ENCODE assay signal across 8 cellular contexts in genomic region chr13:66994498-66995365, GRCh38.
DNase-seq lines count a peak whose midpoint lies in the region; ATAC-seq and TF ChIP-seq lines count a peak whose summit lies in the region.

No MANE protein-coding gene starts in this region.

- H3K9me3 ChIP-seq in Panc1 (ENCODE audit: control insufficient read depth, insufficient read depth, low read depth, low read length) (no peaks in the 10 kb centered on the region), sigmoid colon (no peaks in the 10 kb centered on the region)

- H3K4me3 Mint-ChIP-seq in activated T-helper 2 cell treated with anti-CD3 and anti-CD28 coated beads, Interferon-gamma antibody, Interleukin-2, Interleukin-4, amounts not matched to agents 10 μg/mL and 5 μg/mL and 100 μg/mL, durations not matched to agents 14 hours and 24 hours and 36 hours (ENCODE audit: low read depth) = no peak overlapping the region

- no peak for TF ChIP-seq EP300 in sigmoid colon (IDR thresholded peaks at IDR 0.05)

- H3K27ac ChIP-seq in Panc1 (ENCODE audit: low read length) (no peak overlapping the region; the same call in 1 of the 2 replicates), sigmoid colon (peak overlapping the region in 1 of 4 donors; percentile 54)

- no peaks in the 10 kb centered on the region for H3K36me3 Mint-ChIP-seq in activated T-helper 2 cell treated with anti-CD3 and anti-CD28 coated beads, Interferon-gamma antibody, Interleukin-2, Interleukin-4, amounts not matched to agents 10 μg/mL and 5 μg/mL and 100 μg/mL, durations not matched to agents 14 hours and 24 hours and 36 hours (ENCODE audit: low read depth)

- POLR2A ChIA-PET in Panc1 (lab: Charles Lee) = no interaction called here

- H3K36me3 ChIP-seq in Panc1 (ENCODE audit: control insufficient read depth, insufficient read depth, low read length) = no peaks in the 10 kb centered on the region
- H3K36me3 ChIP-seq in sigmoid colon = no peaks in the 10 kb centered on the region

- CTCF ChIA-PET in Panc1 (lab: Charles Lee) = interaction anchor here (1.3 kb wide), 1 partner anchor 305 kb away, joined by 3 read pairs; no protein-coding TSS in a partner anchor

- no peak for TF ChIP-seq POLR2A in sigmoid colon (IDR thresholded peaks at IDR 0.05)

- no TSS peak for BruUV-seq in Panc1 (replicated peaks; lab: Mats Ljungman, UMichigan)

- ATAC-seq in HG02588 (IDR thresholded peaks at IDR 0.05; ENCODE audit: unreplicated experiment) = peak; percentile 48
- peak; percentile 70 for ATAC-seq in Panc1

- H3K27me3 ChIP-seq in Panc1 (ENCODE audit: control insufficient read depth, insufficient read depth, low read length) (no peaks in the 10 kb centered on the region), sigmoid colon (no peaks in the 10 kb centered on the region)

- WGBS in sigmoid colon, 2 donors = 33 to 47% methylated on average over 13 of the region's 13 CpGs

- H3K4me1 ChIP-seq in Panc1 (ENCODE audit: control insufficient read depth, insufficient read depth, low read length) = peaks cover 5% of the 10 kb centered on the region; the same call in 1 of the 2 replicates
- H3K4me1 ChIP-seq in sigmoid colon = no peaks in the 10 kb centered on the region

- DNase-seq in GM13977 (ENCODE audit: low spot score) (peak; percentile 7), Panc1 (ENCODE audit: low read depth, low spot score) (no peak), medulla oblongata (ENCODE audit: extremely low spot score) (peak; percentile 32), sigmoid colon (no peak), G401 (ENCODE audit: low spot score) (no peak)
- DNase-seq in activated T-helper 2 cell treated with anti-CD3 and anti-CD28 coated beads, Interferon-gamma antibody, Interleukin-2, Interleukin-4, amounts not matched to agents 10 μg/mL and 5 μg/mL and 100 μg/mL, durations not matched to agents 14 hours and 24 hours and 36 hours (ENCODE audit: low spot score) = no peak
- no peak for DNase-seq in stimulated activated CD4-positive, alpha-beta T cell treated with anti-CD3 and anti-CD28 coated beads, Interleukin-4, amount 100 ng/mL, for 4 hours

- H3K4me1 Mint-ChIP-seq in activated T-helper 2 cell treated with anti-CD3 and anti-CD28 coated beads, Interferon-gamma antibody, Interleukin-2, Interleukin-4, amounts not matched to agents 10 μg/mL and 5 μg/mL and 100 μg/mL, durations not matched to agents 14 hours and 24 hours and 36 hours (ENCODE audit: low read depth) = peaks cover 3% of the 10 kb centered on the region

- H3K27ac Mint-ChIP-seq in activated T-helper 2 cell treated with anti-CD3 and anti-CD28 coated beads, Interferon-gamma antibody, Interleukin-2, Interleukin-4, amounts not matched to agents 10 μg/mL and 5 μg/mL and 100 μg/mL, durations not matched to agents 14 hours and 24 hours and 36 hours = no peak overlapping the region

- H3K27me3 Mint-ChIP-seq in activated T-helper 2 cell treated with anti-CD3 and anti-CD28 coated beads, Interferon-gamma antibody, Interleukin-2, Interleukin-4, amounts not matched to agents 10 μg/mL and 5 μg/mL and 100 μg/mL, durations not matched to agents 14 hours and 24 hours and 36 hours (ENCODE audit: low read depth) = no peaks in the 10 kb centered on the region

- intact Hi-C loops in Panc1 (cut with micrococcal nuclease; ENCODE audit: unreplicated experiment) = loop anchor here (10.0 kb wide), 1 partner anchor 230 kb away; no protein-coding TSS in a partner anchor
- intact Hi-C loops in activated T-helper 2 cell treated with anti-CD3 and anti-CD28 coated beads, Interferon-gamma antibody, Interleukin-2, Interleukin-4, amounts not matched to agents 10 μg/mL and 5 μg/mL and 100 μg/mL, durations not matched to agents 14 hours and 24 hours and 36 hours (cut with micrococcal nuclease) = no loop called here
- intact Hi-C loops in sigmoid colon (cut with DNase I) = no loop called here

- H3K9me3 Mint-ChIP-seq in activated T-helper 2 cell treated with anti-CD3 and anti-CD28 coated beads, Interferon-gamma antibody, Interleukin-2, Interleukin-4, amounts not matched to agents 10 μg/mL and 5 μg/mL and 100 μg/mL, durations not matched to agents 14 hours and 24 hours and 36 hours = no peaks in the 10 kb centered on the region

- TF ChIP-seq CTCF in GM13977 (IDR thresholded peaks at IDR 0.05; ENCODE audit: extremely low read depth, insufficient read depth, missing control alignments) (no peak), Panc1 (IDR thresholded peaks at IDR 0.05) (peak; percentile 42), sigmoid colon (IDR thresholded peaks at IDR 0.05) (no peak)

- in situ Hi-C loops in GM13977 (cut with MboI; ENCODE audit: low pct_unique_long_range_greater_than_20kb, low sequenced_read_pairs, unreplicated experiment) (no loop called here), Panc1 (cut with HindIII; ENCODE audit: low pct_unique_long_range_greater_than_20kb, low sequenced_read_pairs) (no loop called here), G401 (cut with HindIII; ENCODE audit: low sequenced_read_pairs) (no loop called here)

- peak overlapping the region; percentile 38 to 74; a peak in 3 of 4 replicates for H3K4me3 ChIP-seq in Panc1 (ENCODE audit: low read depth in 2 of 2, low read length in 2 of 2)
- H3K4me3 ChIP-seq in sigmoid colon = peak overlapping the region in 1 of 4 donors; percentile 13

Comparison
In these comparisons a context has a peak if more than half of its experiments do, and no peak if none do; other contexts are left out.
1. DNase-seq: peak in GM13977 (single experiment) and medulla oblongata (single experiment); none in Panc1 (single experiment), activated T-helper 2 cell treated with anti-CD3 and anti-CD28 coated beads, Interferon-gamma antibody, Interleukin-2, Interleukin-4, amounts not matched to agents 10 μg/mL and 5 μg/mL and 100 μg/mL, durations not matched to agents 14 hours and 24 hours and 36 hours (single experiment), sigmoid colon (single experiment), stimulated activated CD4-positive, alpha-beta T cell treated with anti-CD3 and anti-CD28 coated beads, Interleukin-4, amount 100 ng/mL, for 4 hours (0 of 2) and G401 (single experiment).